28 cellular contexts compared by ENCODE assay signal in genomic region chr10:125194814-125195213, GRCh38.
"Had no signal": no experiment of that assay in that cellular context is flagged by ENCODE, and none has a peak within 500 bp of the region (broad histone marks: within the 10 kb centered on the region; RNA-seq: fewer than 3 reads in every experiment).

No MANE protein-coding gene starts in this region.

- H3K4me1 ChIP-seq: colonic mucosa, esophagus muscularis mucosa, esophagus squamous epithelium, foreskin keratinocyte, gastrocnemius medialis, gastroesophageal sphincter, heart left ventricle, heart right ventricle had no signal

- H3K9me3 ChIP-seq: colonic mucosa, esophagus muscularis mucosa, esophagus squamous epithelium, gastrocnemius medialis, gastroesophageal sphincter, heart left ventricle, heart right ventricle had no signal

- H3K4me1 Mint-ChIP-seq: endodermal cell had no signal

- H3K4me3 ChIP-seq: colonic mucosa, coronary artery, dorsolateral prefrontal cortex, esophagus muscularis mucosa, esophagus squamous epithelium, gastrocnemius medialis, gastroesophageal sphincter, heart left ventricle, heart right ventricle had no signal

- H3K27me3 ChIP-seq: colonic mucosa, esophagus muscularis mucosa, gastrocnemius medialis, gastroesophageal sphincter had no signal

- H3K27ac ChIP-seq: colonic mucosa, coronary artery, dorsolateral prefrontal cortex, epithelial cell of prostate, esophagus muscularis mucosa, esophagus squamous epithelium, foreskin keratinocyte, gastrocnemius medialis, gastroesophageal sphincter, heart left ventricle, heart right ventricle had no signal

- FAIRE-seq: colon, endometrium, endothelial cell of umbilical vein, frontal cortex had no signal

- H3K9me3 Mint-ChIP-seq: dendritic cell treated with granulocyte-macrophage colony-stimulating factor and Interleukin-4, amounts not matched to agents 40 ng/mL and 50 ng/mL, for 4 days; endodermal cell had no signal

- H3K27ac Mint-ChIP-seq: dendritic cell treated with granulocyte-macrophage colony-stimulating factor and Interleukin-4, amounts not matched to agents 40 ng/mL and 50 ng/mL, for 4 days; effector memory CD8-positive, alpha-beta T cell; endodermal cell had no signal

- H3K4me3 Mint-ChIP-seq: dendritic cell treated with granulocyte-macrophage colony-stimulating factor and Interleukin-4, amounts not matched to agents 40 ng/mL and 50 ng/mL, for 4 days; effector memory CD8-positive, alpha-beta T cell; endodermal cell had no signal

- DNase-seq: colonic mucosa; cortex of kidney; dermis blood vessel endothelial cell; dorsolateral prefrontal cortex; effector CD4-positive, alpha-beta T cell; effector CD8-positive, alpha-beta T cell; effector memory CD4-positive, alpha-beta T cell; effector memory CD8-positive, alpha-beta T cell; endodermal cell; erythroblast; esophagus squamous epithelium; foreskin fibroblast; foreskin keratinocyte; foreskin melanocyte; gastrocnemius medialis; glutamatergic neuron; heart left ventricle; heart right ventricle had no signal

- ATAC-seq: effector memory CD8-positive, alpha-beta T cell; esophagus mucosa; foreskin keratinocyte; gastrocnemius medialis; gastroesophageal sphincter; heart left ventricle; heart right ventricle had no signal

- H3K36me3 ChIP-seq: colonic mucosa, esophagus muscularis mucosa, esophagus squamous epithelium, gastrocnemius medialis, gastroesophageal sphincter, heart left ventricle, heart right ventricle had no signal
